Comparison of ENCODE assay signal across 8 cellular contexts in the genomic region with DNA sequence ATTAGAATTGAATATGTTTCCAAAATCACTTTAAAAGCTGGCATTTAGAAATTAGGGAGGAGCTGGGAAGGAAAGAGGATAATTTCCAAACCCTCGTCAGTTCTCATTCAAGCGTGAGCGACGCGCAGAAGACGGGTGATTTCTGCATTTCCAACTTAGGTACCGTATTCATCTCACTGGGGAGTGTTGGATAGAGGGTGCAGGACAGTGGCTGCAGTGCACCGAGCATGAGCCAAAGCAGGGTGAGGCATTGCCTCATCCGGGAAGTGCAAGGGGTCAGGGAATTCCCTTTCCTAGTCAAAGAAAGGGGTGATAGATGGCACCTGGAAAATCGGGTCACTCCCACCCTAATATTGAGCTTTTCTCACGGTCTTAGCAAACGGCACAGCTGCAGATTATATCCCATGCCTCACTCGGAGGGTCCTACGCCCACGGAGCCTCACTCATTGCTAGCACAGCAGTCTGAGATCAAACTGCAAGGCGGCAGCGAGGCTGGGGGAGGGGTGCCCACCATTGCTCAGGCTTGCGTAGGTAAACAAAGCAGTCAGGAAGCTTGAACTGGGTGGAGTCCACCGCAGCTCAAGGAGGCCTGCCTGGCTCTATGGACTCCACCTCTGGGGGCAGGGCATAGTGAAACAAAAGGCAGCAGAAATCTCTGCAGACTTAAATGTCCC.
DNase-seq lines count a peak whose midpoint lies in the region; ATAC-seq and TF ChIP-seq lines count a peak whose summit lies in the region.
"Not testable (repeated sequence)": the region's sequence is repeated elsewhere in the genome, so short reads cannot be mapped to it uniquely, and the experiment has no call there.

No MANE protein-coding gene starts in this region.

- CTCF ChIA-PET in activated CD4-positive, alpha-beta T cell treated with anti-CD3 and anti-CD28 coated beads for 36 hours (lab: Charles Lee) = interaction anchor here (0.9 to 2.4 kb wide), 4 partner anchors 9 to 523 kb away, joined by 3 to 10 read pairs (median 4); no protein-coding TSS in a partner anchor

- H3K27ac ChIP-seq in effector memory CD4-positive, alpha-beta T cell (ENCODE audit: insufficient read depth, low read length, poor library complexity, severe bottlenecking) = peak overlapping the region; percentile 63

- peaks cover 44% of the 10 kb centered on the region for H3K4me1 Mint-ChIP-seq in activated CD4-positive, alpha-beta T cell treated with anti-CD3 and anti-CD28 coated beads for 36 hours
- peaks cover 47% of the 10 kb centered on the region for H3K4me1 Mint-ChIP-seq in activated T-helper 1 cell treated with anti-CD3 and anti-CD28 coated beads, Interleukin-12 subunit alpha, Interleukin-12 subunit beta, Interleukin-2, Interleukin-4 antibody, amounts not matched to agents 30 ng/mL and 10 ng/mL and 1 ng/mL, durations not matched to agents 14 hours and 24 hours and 36 hours (ENCODE audit: low read depth)
- peaks cover 62% of the 10 kb centered on the region for H3K4me1 Mint-ChIP-seq in stimulated activated naive CD8-positive, alpha-beta T cell treated with anti-CD3 and anti-CD28 coated beads, Interleukin-15, amount 100 ng/mL, for 72 hours

- intact Hi-C loops in activated CD4-positive, alpha-beta T cell treated with anti-CD3 and anti-CD28 coated beads for 36 hours (cut with DNase I, micrococcal nuclease) = not testable (repeated sequence)
- intact Hi-C loops in activated T-helper 1 cell treated with anti-CD3 and anti-CD28 coated beads, Interleukin-12 subunit alpha, Interleukin-12 subunit beta, Interleukin-2, Interleukin-4 antibody, amounts not matched to agents 30 ng/mL and 10 ng/mL and 1 ng/mL, durations not matched to agents 14 hours and 24 hours and 36 hours (cut with micrococcal nuclease) = loop anchor here (5.0 kb wide), 1 partner anchor 194 kb away; no protein-coding TSS in a partner anchor

- H3K4me3 ChIP-seq in effector memory CD4-positive, alpha-beta T cell (ENCODE audit: insufficient read depth, low read depth, low read length, poor library complexity, severe bottlenecking) = peak overlapping the region; percentile 35
- H3K4me3 ChIP-seq in kidney epithelial cell (ENCODE audit: low read depth, low read length) = peak overlapping the region; percentile 7

- not testable (repeated sequence) for TF ChIP-seq CTCF in kidney epithelial cell (IDR thresholded peaks at IDR 0.05; ENCODE audit: insufficient read depth, low read length, poor library complexity, severe bottlenecking)

- not testable (repeated sequence) for H3K36me3 ChIP-seq in ES-I3 (ENCODE audit: insufficient read depth, low read length); effector memory CD4-positive, alpha-beta T cell (ENCODE audit: control insufficient read depth, insufficient read depth, low read length); kidney epithelial cell (ENCODE audit: control insufficient read depth, insufficient read depth, low read length)

- H3K27ac Mint-ChIP-seq in activated CD4-positive, alpha-beta T cell treated with anti-CD3 and anti-CD28 coated beads for 36 hours = peak overlapping the region; percentile 35
- peak overlapping the region; percentile 43 for H3K27ac Mint-ChIP-seq in activated T-helper 1 cell treated with anti-CD3 and anti-CD28 coated beads, Interleukin-12 subunit alpha, Interleukin-12 subunit beta, Interleukin-2, Interleukin-4 antibody, amounts not matched to agents 30 ng/mL and 10 ng/mL and 1 ng/mL, durations not matched to agents 14 hours and 24 hours and 36 hours
- peak overlapping the region; percentile 67 to 93 for H3K27ac Mint-ChIP-seq in stimulated activated naive CD8-positive, alpha-beta T cell treated with anti-CD3 and anti-CD28 coated beads, Interleukin-15, amount 100 ng/mL, for 72 hours

- H3K36me3 Mint-ChIP-seq in activated CD4-positive, alpha-beta T cell treated with anti-CD3 and anti-CD28 coated beads for 36 hours (ENCODE audit: low read depth) = not testable (repeated sequence)
- peaks cover 12% of the 10 kb centered on the region for H3K36me3 Mint-ChIP-seq in activated T-helper 1 cell treated with anti-CD3 and anti-CD28 coated beads, Interleukin-12 subunit alpha, Interleukin-12 subunit beta, Interleukin-2, Interleukin-4 antibody, amounts not matched to agents 30 ng/mL and 10 ng/mL and 1 ng/mL, durations not matched to agents 14 hours and 24 hours and 36 hours (ENCODE audit: low read depth)

- not testable (repeated sequence) for H3K27me3 ChIP-seq in effector memory CD4-positive, alpha-beta T cell (replicated peaks; ENCODE audit: control insufficient read depth, insufficient read depth, low read length, poor library complexity, severe bottlenecking); kidney epithelial cell (ENCODE audit: control insufficient read depth, insufficient read depth, low read length)

- DNase-seq in NCI-H69 (lab: John Stamatoyannopoulos, UW) = peak; percentile 63
- peak; percentile 70 for DNase-seq in activated CD4-positive, alpha-beta T cell treated with anti-CD3 and anti-CD28 coated beads for 36 hours
- peak; percentile 73 for DNase-seq in activated T-helper 1 cell treated with anti-CD3 and anti-CD28 coated beads, Interleukin-12 subunit alpha, Interleukin-12 subunit beta, Interleukin-2, Interleukin-4 antibody, amounts not matched to agents 30 ng/mL and 10 ng/mL and 1 ng/mL, durations not matched to agents 14 hours and 24 hours and 36 hours (ENCODE audit: low spot score)
- DNase-seq in effector memory CD4-positive, alpha-beta T cell = peak; percentile 28 to 62 (median 61)
- DNase-seq in kidney epithelial cell (ENCODE audit: low read depth) = not testable (repeated sequence)
- DNase-seq in stimulated activated CD4-positive, alpha-beta T cell treated with anti-CD3 and anti-CD28 coated beads, Interleukin-15, amount 100 ng/mL, for 48 hours (ENCODE audit: low read depth in 2 of 2) = peak; percentile 26 to 45
- peak; percentile 61 to 75 for DNase-seq in stimulated activated naive CD8-positive, alpha-beta T cell treated with anti-CD3 and anti-CD28 coated beads, Interleukin-15, amount 100 ng/mL, for 72 hours

- H3K27me3 Mint-ChIP-seq in activated CD4-positive, alpha-beta T cell treated with anti-CD3 and anti-CD28 coated beads for 36 hours; activated T-helper 1 cell treated with anti-CD3 and anti-CD28 coated beads, Interleukin-12 subunit alpha, Interleukin-12 subunit beta, Interleukin-2, Interleukin-4 antibody, amounts not matched to agents 30 ng/mL and 10 ng/mL and 1 ng/mL, durations not matched to agents 14 hours and 24 hours and 36 hours (ENCODE audit: insufficient read depth); stimulated activated naive CD8-positive, alpha-beta T cell treated with anti-CD3 and anti-CD28 coated beads, Interleukin-15, amount 100 ng/mL, for 72 hours: not testable (repeated sequence)

- H3K9me3 Mint-ChIP-seq in activated CD4-positive, alpha-beta T cell treated with anti-CD3 and anti-CD28 coated beads for 36 hours (ENCODE audit: low read depth) = not testable (repeated sequence)
- H3K9me3 Mint-ChIP-seq in activated T-helper 1 cell treated with anti-CD3 and anti-CD28 coated beads, Interleukin-12 subunit alpha, Interleukin-12 subunit beta, Interleukin-2, Interleukin-4 antibody, amounts not matched to agents 30 ng/mL and 10 ng/mL and 1 ng/mL, durations not matched to agents 14 hours and 24 hours and 36 hours = peaks cover 21% of the 10 kb centered on the region
- peaks cover 6 to 27% of the 10 kb centered on the region in 2 donors for H3K9me3 Mint-ChIP-seq in stimulated activated naive CD8-positive, alpha-beta T cell treated with anti-CD3 and anti-CD28 coated beads, Interleukin-15, amount 100 ng/mL, for 72 hours

- POLR2A ChIA-PET in activated CD4-positive, alpha-beta T cell treated with anti-CD3 and anti-CD28 coated beads for 36 hours (lab: Charles Lee) = not testable (repeated sequence)

- H3K4me1 ChIP-seq in ES-I3 (ENCODE audit: insufficient read depth, low read length); effector memory CD4-positive, alpha-beta T cell (ENCODE audit: control insufficient read depth, insufficient read depth, low read length, poor library complexity, severe bottlenecking): not testable (repeated sequence)

- peak overlapping the region; percentile 60 for H3K9ac ChIP-seq in ES-I3 (ENCODE audit: low read depth, low read length)

- not testable (repeated sequence) for ATAC-seq in activated CD4-positive, alpha-beta T cell treated with anti-CD3 and anti-CD28 coated beads for 36 hours
- peak; percentile 33 for ATAC-seq in stimulated activated naive CD8-positive, alpha-beta T cell treated with anti-CD3 and anti-CD28 coated beads, Interleukin-15, amount 100 ng/mL, for 72 hours

- not testable (repeated sequence) for H3K9me3 ChIP-seq in ES-I3 (ENCODE audit: control insufficient read depth, insufficient read depth, low read length); effector memory CD4-positive, alpha-beta T cell (ENCODE audit: control insufficient read depth, low read length)

- peak overlapping the region; percentile 3 for H3K4me3 Mint-ChIP-seq in activated CD4-positive, alpha-beta T cell treated with anti-CD3 and anti-CD28 coated beads for 36 hours
- peak overlapping the region; percentile 63 for H3K4me3 Mint-ChIP-seq in activated T-helper 1 cell treated with anti-CD3 and anti-CD28 coated beads, Interleukin-12 subunit alpha, Interleukin-12 subunit beta, Interleukin-2, Interleukin-4 antibody, amounts not matched to agents 30 ng/mL and 10 ng/mL and 1 ng/mL, durations not matched to agents 14 hours and 24 hours and 36 hours
- peak overlapping the region; percentile 78 to 81 for H3K4me3 Mint-ChIP-seq in stimulated activated naive CD8-positive, alpha-beta T cell treated with anti-CD3 and anti-CD28 coated beads, Interleukin-15, amount 100 ng/mL, for 72 hours

Comparison
In these comparisons a context has a peak if more than half of its experiments do, and no peak if none do; other contexts are left out.
1. H3K4me3 Mint-ChIP-seq: peak in every context shown above with its lines; median percentile 80 in stimulated activated naive CD8-positive, alpha-beta T cell treated with anti-CD3 and anti-CD28 coated beads, Interleukin-15, amount 100 ng/mL, for 72 hours; 63 in activated T-helper 1 cell treated with anti-CD3 and anti-CD28 coated beads, Interleukin-12 subunit alpha, Interleukin-12 subunit beta, Interleukin-2, Interleukin-4 antibody, amounts not matched to agents 30 ng/mL and 10 ng/mL and 1 ng/mL, durations not matched to agents 14 hours and 24 hours and 36 hours; 3 in activated CD4-positive, alpha-beta T cell treated with anti-CD3 and anti-CD28 coated beads for 36 hours.